Comparison of ENCODE assay signal across 8 cellular contexts in the genomic region with DNA sequence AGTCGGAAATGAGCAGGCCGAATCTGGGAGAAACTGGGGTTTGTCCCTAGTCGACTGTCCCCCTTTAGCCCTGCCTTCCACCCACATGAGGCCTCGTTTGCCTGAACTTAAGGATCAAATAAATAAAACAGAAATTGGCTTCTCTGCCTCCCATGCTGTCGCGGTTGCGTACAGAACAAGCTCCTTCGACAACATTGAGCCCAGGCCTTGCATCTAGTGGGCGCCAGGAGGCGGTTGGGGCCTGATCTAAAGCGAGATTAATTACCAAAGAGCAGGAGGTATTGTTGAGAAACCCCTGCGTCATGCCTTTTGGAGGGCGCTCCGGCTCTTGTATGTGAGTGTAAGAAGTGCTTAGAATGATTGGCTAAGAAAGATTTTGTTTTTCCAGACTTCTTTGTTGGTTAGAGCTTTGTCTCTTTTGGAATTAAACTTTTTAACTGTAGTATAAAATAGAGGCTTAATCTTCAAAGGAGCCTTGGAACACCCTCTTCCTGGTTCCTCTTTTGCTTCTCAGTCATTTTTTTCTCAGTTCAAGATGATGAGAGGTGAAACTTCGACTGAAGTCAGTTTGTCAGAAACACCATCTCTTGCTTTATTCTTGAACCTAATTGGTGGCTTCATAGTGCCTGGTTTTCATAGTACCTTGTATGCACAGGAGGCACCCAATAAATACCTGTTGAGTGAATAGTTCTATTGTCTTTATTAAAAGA. TPM values are rescaled to one million over a fixed set of nuclear protein-coding genes. Genes with fewer than 3 reads are reported as not detected.
DNase-seq lines count a peak whose midpoint lies in the region; ATAC-seq and TF ChIP-seq lines count a peak whose summit lies in the region.

No MANE protein-coding gene starts in this region.

- H3K27ac ChIP-seq in effector memory CD4-positive, alpha-beta T cell (ENCODE audit: insufficient read depth, low read length, poor library complexity, severe bottlenecking): peak overlapping the region; percentile 79

- ATAC-seq in HG03432 (IDR thresholded peaks at IDR 0.05; ENCODE audit: unreplicated experiment): peak; percentile 61
- peak; percentile 74 for ATAC-seq in memory B cell (ENCODE audit: low read depth)

- H3K27ac Mint-ChIP-seq in memory B cell: peak overlapping the region; percentile 97

- no peaks in the 10 kb centered on the region for H3K27me3 ChIP-seq in BE2C
- no peaks in the 10 kb centered on the region for H3K27me3 ChIP-seq in effector memory CD4-positive, alpha-beta T cell (replicated peaks; ENCODE audit: control insufficient read depth, insufficient read depth, low read length, poor library complexity, severe bottlenecking)

- 0 out of 2 replicates have a peak, but pooled peaks cover 3% of the 10 kb centered on the region for H3K4me1 ChIP-seq in BE2C
- peaks cover 13% of the 10 kb centered on the region for H3K4me1 ChIP-seq in effector memory CD4-positive, alpha-beta T cell (ENCODE audit: control insufficient read depth, insufficient read depth, low read length, poor library complexity, severe bottlenecking)

- DNase-seq in BE2C: peak; percentile 77
- peak; percentile 65 for DNase-seq in GM19238 (ENCODE audit: insufficient read length, low spot score)
- DNase-seq in NCI-H748 treated with DMSO at 0.1 percent for 48 hours (lab: John Stamatoyannopoulos, UW): peak; percentile 56
- DNase-seq in activated CD8-positive, alpha-beta memory T cell treated with anti-CD3 and anti-CD28 coated beads for 1 hour (ENCODE audit: extremely low read depth in 1 of 2, low read depth in 1 of 2): peak; percentile 48
- peak; percentile 49 to 70 (median 63) for DNase-seq in effector memory CD4-positive, alpha-beta T cell
- DNase-seq in memory B cell (ENCODE audit: low spot score in 2 of 2): peak; percentile 55 to 60
- peak; percentile 35 for DNase-seq in stimulated activated CD8-positive, alpha-beta memory T cell treated with anti-CD3 and anti-CD28 coated beads, Interleukin-12 subunit alpha, Interleukin-12 subunit beta, amount 100 ng/mL, for 24 hours (ENCODE audit: extremely low read depth)

- TF ChIP-seq CTCF in BE2C (IDR thresholded peaks at IDR 0.05; ENCODE audit: low read depth, low read length): peak; percentile 68

- no peaks in the 10 kb centered on the region for H3K9me3 ChIP-seq in BE2C
- no peaks in the 10 kb centered on the region for H3K9me3 ChIP-seq in effector memory CD4-positive, alpha-beta T cell (ENCODE audit: control insufficient read depth, low read length)

- H3K4me3 ChIP-seq in BE2C (ENCODE audit: low read depth, low read length): peak overlapping the region; percentile 86
- H3K4me3 ChIP-seq in effector memory CD4-positive, alpha-beta T cell (ENCODE audit: insufficient read depth, low read depth, low read length, poor library complexity, severe bottlenecking): peak overlapping the region; percentile 70

- peak overlapping the region; percentile 98 for H3K4me3 Mint-ChIP-seq in memory B cell

- H3K9me3 Mint-ChIP-seq in memory B cell: no peaks in the 10 kb centered on the region

- peaks cover 8% of the 10 kb centered on the region for H3K36me3 Mint-ChIP-seq in memory B cell

- peaks cover 12% of the 10 kb centered on the region for H3K4me1 Mint-ChIP-seq in memory B cell

- no peaks in the 10 kb centered on the region for H3K27me3 Mint-ChIP-seq in memory B cell

- H3K36me3 ChIP-seq in BE2C: peaks cover 18% of the 10 kb centered on the region
- H3K36me3 ChIP-seq in effector memory CD4-positive, alpha-beta T cell (ENCODE audit: control insufficient read depth, insufficient read depth, low read length): peaks cover 8% of the 10 kb centered on the region

RNA-seq across cellular contexts. Expression of a gene that starts 0.8 kb away (rescaled TPM):
- polyA plus RNA-seq in BE2C (2012; ENCODE audit: insufficient read depth, insufficient read length, low read depth): 285 TPM

RNA-seq across cellular contexts. Expression of a gene that starts 25.2 kb away (rescaled TPM):
- polyA plus RNA-seq in BE2C (2012; ENCODE audit: insufficient read depth, insufficient read length, low read depth): 175 TPM

Comparison
In these comparisons a context has a peak if more than half of its experiments do, and no peak if none do; other contexts are left out.
1. Peak in every context shown above with its lines: DNase-seq, ATAC-seq, H3K4me3 ChIP-seq and H3K27ac ChIP-seq.